In genomic region chr6:31663961-31664789, GRCh38 we compare ENCODE assay signal across 1 cellular context.
TF ChIP-seq lines count a peak whose summit lies in the region.

No MANE protein-coding gene starts in this region.

TF ChIP-seq in K562, 482 proteins besides CTCF, POLR2A, EP300 and RAD21 (continued from another document and continues in another):
- TF ChIP-seq NR4A1 (CRISPR knock-in tag; IDR thresholded peaks at IDR 0.05) (no peak), NR4A1 (tag; IDR thresholded peaks at IDR 0.05) (peak; percentile 15; the same call in 1 of the 2 replicates), IRF2 (CRISPR knock-in tag; IDR thresholded peaks at IDR 0.05) (no peak), U2AF2 (optimal IDR thresholded peaks at IDR 0.05; ENCODE audit: low read depth, low read length) (no peak), CBX1 (IDR thresholded peaks at IDR 0.05; ENCODE audit: low read depth) (no peak), LEF1 (IDR thresholded peaks at IDR 0.05) (peak; percentile 16; the same call in 1 of the 2 replicates), HDAC1 (IDR thresholded peaks at IDR 0.05) (peak in 1 of 2 experiments; percentile 85; a peak in 2 of 4 replicates), ZNF561 (CRISPR knock-in tag; conservative IDR thresholded peaks at IDR 0.05) (no peak; the same call in 1 of the 2 replicates), BCOR (IDR thresholded peaks at IDR 0.05) (peak; percentile 4; the same call in 1 of the 2 replicates), AFF1 (IDR thresholded peaks at IDR 0.05; ENCODE audit: low read depth in 1 of 2, partially characterized antibody in 2 of 2) (peak in 1 of 2 experiments; percentile 78), JUNB (CRISPR knock-in tag; conservative IDR thresholded peaks at IDR 0.05) (peak; percentile 71), FOS (IDR thresholded peaks at IDR 0.05; ENCODE audit: extremely low read depth, insufficient read length) (no peak), ETV5 (CRISPR knock-in tag; IDR thresholded peaks at IDR 0.05; ENCODE audit: low read depth) (peak; percentile 98), PHB (CRISPR knock-in tag; IDR thresholded peaks at IDR 0.05) (no peak; the same call in 1 of the 2 replicates), FOXO4 (CRISPR knock-in tag; IDR thresholded peaks at IDR 0.05) (peak; percentile 48; the same call in 1 of the 2 replicates), ATF7 (IDR thresholded peaks at IDR 0.05) (peak; percentile 55; the same call in 1 of the 2 replicates), RBM22 (IDR thresholded peaks at IDR 0.05; ENCODE audit: low read depth, low read length, poor library complexity, severe bottlenecking) (peak; percentile 45), SIN3A (IDR thresholded peaks at IDR 0.05; ENCODE audit: borderline replicate concordance in 2 of 2, control insufficient read depth in 1 of 2, low read depth in 2 of 2, low read length in 2 of 2) (peak in 1 of 2 experiments; percentile 46; a peak in 2 of 4 replicates), XRCC5 (IDR thresholded peaks at IDR 0.05; ENCODE audit: low read depth, low read length) (0 out of 2 replicates have a peak, but pooled peaks have one; percentile 28), MTA1 (IDR thresholded peaks at IDR 0.05; ENCODE audit: borderline replicate concordance) (0 out of 2 replicates have a peak, but pooled peaks have one; percentile 25), CXXC5 (CRISPR knock-in tag; IDR thresholded peaks at IDR 0.05) (peak; percentile 23), ZNF707 (CRISPR knock-in tag; conservative IDR thresholded peaks at IDR 0.05) (no peak), HLTF (IDR thresholded peaks at IDR 0.05) (peak; percentile 69; the same call in 1 of the 2 replicates), RB1 (IDR thresholded peaks at IDR 0.05; ENCODE audit: low read depth) (no peak), ELF1 (tag; IDR thresholded peaks at IDR 0.05) (no peak), KHSRP (IDR thresholded peaks at IDR 0.05) (0 out of 2 replicates have a peak, but pooled peaks have one; percentile 34), POLR2B (IDR thresholded peaks at IDR 0.05; ENCODE audit: low read depth, partially characterized antibody) (peak; percentile 57), PML (IDR thresholded peaks at IDR 0.05; ENCODE audit: low read length) (0 out of 2 replicates have a peak, but pooled peaks have one; percentile 11), PPARD (CRISPR knock-in tag; IDR thresholded peaks at IDR 0.05) (no peak), HSF4 (CRISPR knock-in tag; IDR thresholded peaks at IDR 0.05; ENCODE audit: borderline replicate concordance) (no peak), XRCC3 (IDR thresholded peaks at IDR 0.05) (no peak), NR2C1 (IDR thresholded peaks at IDR 0.05) (no peak), NR2C1 (tag; IDR thresholded peaks at IDR 0.05) (no peak), SMARCB1 (IDR thresholded peaks at IDR 0.05; ENCODE audit: insufficient read length, low read depth) (no peak), ZNF444 (CRISPR knock-in tag; IDR thresholded peaks at IDR 0.05) (no peak), ZNF408 (CRISPR knock-in tag; IDR thresholded peaks at IDR 0.05; ENCODE audit: low read depth) (0 out of 2 replicates have a peak, but pooled peaks have one; percentile 4), ZNF830 (CRISPR knock-in tag; IDR thresholded peaks at IDR 0.05) (no peak), CREM (IDR thresholded peaks at IDR 0.05; ENCODE audit: low read depth) (no peak), BACH1 (tag; IDR thresholded peaks at IDR 0.05) (no peak), SPI1 (IDR thresholded peaks at IDR 0.05; ENCODE audit: borderline replicate concordance, low read depth, low read length) (no peak), ZNF165 (CRISPR knock-in tag; IDR thresholded peaks at IDR 0.05; ENCODE audit: borderline replicate concordance) (0 out of 2 replicates have a peak, but pooled peaks have one; percentile 85), IFI16 (CRISPR knock-in tag; IDR thresholded peaks at IDR 0.05) (no peak), RNF2 (IDR thresholded peaks at IDR 0.05) (no peak), SMARCC2 (IDR thresholded peaks at IDR 0.05; ENCODE audit: low read depth) (peak; percentile 63), ZNF583 (CRISPR knock-in tag; IDR thresholded peaks at IDR 0.05) (0 out of 2 replicates have a peak, but pooled peaks have one; percentile 39), BRD9 (IDR thresholded peaks at IDR 0.05; ENCODE audit: low read depth, partially characterized antibody) (peak; percentile 92)
- TF ChIP-seq, protein P1, sequence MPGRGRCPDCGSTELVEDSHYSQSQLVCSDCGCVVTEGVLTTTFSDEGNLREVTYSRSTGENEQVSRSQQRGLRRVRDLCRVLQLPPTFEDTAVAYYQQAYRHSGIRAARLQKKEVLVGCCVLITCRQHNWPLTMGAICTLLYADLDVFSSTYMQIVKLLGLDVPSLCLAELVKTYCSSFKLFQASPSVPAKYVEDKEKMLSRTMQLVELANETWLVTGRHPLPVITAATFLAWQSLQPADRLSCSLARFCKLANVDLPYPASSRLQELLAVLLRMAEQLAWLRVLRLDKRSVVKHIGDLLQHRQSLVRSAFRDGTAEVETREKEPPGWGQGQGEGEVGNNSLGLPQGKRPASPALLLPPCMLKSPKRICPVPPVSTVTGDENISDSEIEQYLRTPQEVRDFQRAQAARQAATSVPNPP (IDR thresholded peaks at IDR 0.05; ENCODE audit: borderline replicate concordance, insufficient read depth, insufficient read length) = no peak
- TF ChIP-seq, protein P2, sequence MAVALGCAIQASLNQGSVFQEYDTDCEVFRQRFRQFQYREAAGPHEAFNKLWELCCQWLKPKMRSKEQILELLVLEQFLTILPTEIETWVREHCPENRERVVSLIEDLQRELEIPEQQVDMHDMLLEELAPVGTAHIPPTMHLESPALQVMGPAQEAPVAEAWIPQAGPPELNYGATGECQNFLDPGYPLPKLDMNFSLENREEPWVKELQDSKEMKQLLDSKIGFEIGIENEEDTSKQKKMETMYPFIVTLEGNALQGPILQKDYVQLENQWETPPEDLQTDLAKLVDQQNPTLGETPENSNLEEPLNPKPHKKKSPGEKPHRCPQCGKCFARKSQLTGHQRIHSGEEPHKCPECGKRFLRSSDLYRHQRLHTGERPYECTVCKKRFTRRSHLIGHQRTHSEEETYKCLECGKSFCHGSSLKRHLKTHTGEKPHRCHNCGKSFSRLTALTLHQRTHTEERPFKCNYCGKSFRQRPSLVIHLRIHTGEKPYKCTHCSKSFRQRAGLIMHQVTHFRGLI (CRISPR knock-in tag; IDR thresholded peaks at IDR 0.05) = no peak
- TF ChIP-seq, protein P3, sequence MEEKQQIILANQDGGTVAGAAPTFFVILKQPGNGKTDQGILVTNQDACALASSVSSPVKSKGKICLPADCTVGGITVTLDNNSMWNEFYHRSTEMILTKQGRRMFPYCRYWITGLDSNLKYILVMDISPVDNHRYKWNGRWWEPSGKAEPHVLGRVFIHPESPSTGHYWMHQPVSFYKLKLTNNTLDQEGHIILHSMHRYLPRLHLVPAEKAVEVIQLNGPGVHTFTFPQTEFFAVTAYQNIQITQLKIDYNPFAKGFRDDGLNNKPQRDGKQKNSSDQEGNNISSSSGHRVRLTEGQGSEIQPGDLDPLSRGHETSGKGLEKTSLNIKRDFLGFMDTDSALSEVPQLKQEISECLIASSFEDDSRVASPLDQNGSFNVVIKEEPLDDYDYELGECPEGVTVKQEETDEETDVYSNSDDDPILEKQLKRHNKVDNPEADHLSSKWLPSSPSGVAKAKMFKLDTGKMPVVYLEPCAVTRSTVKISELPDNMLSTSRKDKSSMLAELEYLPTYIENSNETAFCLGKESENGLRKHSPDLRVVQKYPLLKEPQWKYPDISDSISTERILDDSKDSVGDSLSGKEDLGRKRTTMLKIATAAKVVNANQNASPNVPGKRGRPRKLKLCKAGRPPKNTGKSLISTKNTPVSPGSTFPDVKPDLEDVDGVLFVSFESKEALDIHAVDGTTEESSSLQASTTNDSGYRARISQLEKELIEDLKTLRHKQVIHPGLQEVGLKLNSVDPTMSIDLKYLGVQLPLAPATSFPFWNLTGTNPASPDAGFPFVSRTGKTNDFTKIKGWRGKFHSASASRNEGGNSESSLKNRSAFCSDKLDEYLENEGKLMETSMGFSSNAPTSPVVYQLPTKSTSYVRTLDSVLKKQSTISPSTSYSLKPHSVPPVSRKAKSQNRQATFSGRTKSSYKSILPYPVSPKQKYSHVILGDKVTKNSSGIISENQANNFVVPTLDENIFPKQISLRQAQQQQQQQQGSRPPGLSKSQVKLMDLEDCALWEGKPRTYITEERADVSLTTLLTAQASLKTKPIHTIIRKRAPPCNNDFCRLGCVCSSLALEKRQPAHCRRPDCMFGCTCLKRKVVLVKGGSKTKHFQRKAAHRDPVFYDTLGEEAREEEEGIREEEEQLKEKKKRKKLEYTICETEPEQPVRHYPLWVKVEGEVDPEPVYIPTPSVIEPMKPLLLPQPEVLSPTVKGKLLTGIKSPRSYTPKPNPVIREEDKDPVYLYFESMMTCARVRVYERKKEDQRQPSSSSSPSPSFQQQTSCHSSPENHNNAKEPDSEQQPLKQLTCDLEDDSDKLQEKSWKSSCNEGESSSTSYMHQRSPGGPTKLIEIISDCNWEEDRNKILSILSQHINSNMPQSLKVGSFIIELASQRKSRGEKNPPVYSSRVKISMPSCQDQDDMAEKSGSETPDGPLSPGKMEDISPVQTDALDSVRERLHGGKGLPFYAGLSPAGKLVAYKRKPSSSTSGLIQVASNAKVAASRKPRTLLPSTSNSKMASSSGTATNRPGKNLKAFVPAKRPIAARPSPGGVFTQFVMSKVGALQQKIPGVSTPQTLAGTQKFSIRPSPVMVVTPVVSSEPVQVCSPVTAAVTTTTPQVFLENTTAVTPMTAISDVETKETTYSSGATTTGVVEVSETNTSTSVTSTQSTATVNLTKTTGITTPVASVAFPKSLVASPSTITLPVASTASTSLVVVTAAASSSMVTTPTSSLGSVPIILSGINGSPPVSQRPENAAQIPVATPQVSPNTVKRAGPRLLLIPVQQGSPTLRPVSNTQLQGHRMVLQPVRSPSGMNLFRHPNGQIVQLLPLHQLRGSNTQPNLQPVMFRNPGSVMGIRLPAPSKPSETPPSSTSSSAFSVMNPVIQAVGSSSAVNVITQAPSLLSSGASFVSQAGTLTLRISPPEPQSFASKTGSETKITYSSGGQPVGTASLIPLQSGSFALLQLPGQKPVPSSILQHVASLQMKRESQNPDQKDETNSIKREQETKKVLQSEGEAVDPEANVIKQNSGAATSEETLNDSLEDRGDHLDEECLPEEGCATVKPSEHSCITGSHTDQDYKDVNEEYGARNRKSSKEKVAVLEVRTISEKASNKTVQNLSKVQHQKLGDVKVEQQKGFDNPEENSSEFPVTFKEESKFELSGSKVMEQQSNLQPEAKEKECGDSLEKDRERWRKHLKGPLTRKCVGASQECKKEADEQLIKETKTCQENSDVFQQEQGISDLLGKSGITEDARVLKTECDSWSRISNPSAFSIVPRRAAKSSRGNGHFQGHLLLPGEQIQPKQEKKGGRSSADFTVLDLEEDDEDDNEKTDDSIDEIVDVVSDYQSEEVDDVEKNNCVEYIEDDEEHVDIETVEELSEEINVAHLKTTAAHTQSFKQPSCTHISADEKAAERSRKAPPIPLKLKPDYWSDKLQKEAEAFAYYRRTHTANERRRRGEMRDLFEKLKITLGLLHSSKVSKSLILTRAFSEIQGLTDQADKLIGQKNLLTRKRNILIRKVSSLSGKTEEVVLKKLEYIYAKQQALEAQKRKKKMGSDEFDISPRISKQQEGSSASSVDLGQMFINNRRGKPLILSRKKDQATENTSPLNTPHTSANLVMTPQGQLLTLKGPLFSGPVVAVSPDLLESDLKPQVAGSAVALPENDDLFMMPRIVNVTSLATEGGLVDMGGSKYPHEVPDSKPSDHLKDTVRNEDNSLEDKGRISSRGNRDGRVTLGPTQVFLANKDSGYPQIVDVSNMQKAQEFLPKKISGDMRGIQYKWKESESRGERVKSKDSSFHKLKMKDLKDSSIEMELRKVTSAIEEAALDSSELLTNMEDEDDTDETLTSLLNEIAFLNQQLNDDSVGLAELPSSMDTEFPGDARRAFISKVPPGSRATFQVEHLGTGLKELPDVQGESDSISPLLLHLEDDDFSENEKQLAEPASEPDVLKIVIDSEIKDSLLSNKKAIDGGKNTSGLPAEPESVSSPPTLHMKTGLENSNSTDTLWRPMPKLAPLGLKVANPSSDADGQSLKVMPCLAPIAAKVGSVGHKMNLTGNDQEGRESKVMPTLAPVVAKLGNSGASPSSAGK (IDR thresholded peaks at IDR 0.05) = no peak
- TF ChIP-seq, protein P4, sequence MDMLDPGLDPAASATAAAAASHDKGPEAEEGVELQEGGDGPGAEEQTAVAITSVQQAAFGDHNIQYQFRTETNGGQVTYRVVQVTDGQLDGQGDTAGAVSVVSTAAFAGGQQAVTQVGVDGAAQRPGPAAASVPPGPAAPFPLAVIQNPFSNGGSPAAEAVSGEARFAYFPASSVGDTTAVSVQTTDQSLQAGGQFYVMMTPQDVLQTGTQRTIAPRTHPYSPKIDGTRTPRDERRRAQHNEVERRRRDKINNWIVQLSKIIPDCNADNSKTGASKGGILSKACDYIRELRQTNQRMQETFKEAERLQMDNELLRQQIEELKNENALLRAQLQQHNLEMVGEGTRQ (CRISPR knock-in tag; IDR thresholded peaks at IDR 0.05) = no peak
